Comparison of ENCODE assay signal across 9 cellular contexts in the genomic region with DNA sequence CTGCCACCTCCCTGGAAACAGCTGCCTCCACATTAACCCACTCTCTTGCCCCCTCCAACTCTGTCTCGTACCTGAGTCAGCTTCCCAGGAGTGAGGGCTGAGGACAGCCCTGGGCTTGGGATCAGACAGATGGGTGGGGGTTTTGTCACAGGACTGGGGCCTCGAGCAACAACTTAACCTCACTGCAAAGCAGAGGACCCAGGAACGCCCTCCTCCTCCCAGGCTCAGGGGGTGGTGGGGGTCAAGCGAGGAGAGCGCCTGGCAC. TPM values are rescaled to one million over a fixed set of nuclear protein-coding genes. Genes with fewer than 3 reads are reported as not detected.
A peak's percentile ranks its signal among the peaks of the same experiment; 100 is the strongest.
DNase-seq lines count a peak whose midpoint lies in the region; ATAC-seq and TF ChIP-seq lines count a peak whose summit lies in the region.
"Had no signal": no experiment of that assay in that cellular context is flagged by ENCODE, and none has a peak within 500 bp of the region (broad histone marks: within the 10 kb centered on the region; RNA-seq: fewer than 3 reads in every experiment).

No MANE protein-coding gene starts in this region.

- peak overlapping the region; percentile 50 for H3K4me3 ChIP-seq in fibroblast of pulmonary artery (replicated peaks; ENCODE audit: low read depth, low read length)

- H3K36me3 Mint-ChIP-seq in Calu3 (ENCODE audit: insufficient read depth, unreplicated experiment) (peaks cover 3% of the 10 kb centered on the region), progenitor cell of endocrine pancreas (ENCODE audit: insufficient read depth) (no peaks in the 10 kb centered on the region), T-helper 17 cell (ENCODE audit: low read depth) (no peaks in the 10 kb centered on the region)

- TF ChIP-seq CTCF in Calu3 (IDR thresholded peaks at IDR 0.05; ENCODE audit: unreplicated experiment), result no peak
- no peak for TF ChIP-seq CTCF in fibroblast of pulmonary artery (IDR thresholded peaks at IDR 0.05; ENCODE audit: low read length, missing control alignments)
- no peak for TF ChIP-seq CTCF in progenitor cell of endocrine pancreas (IDR thresholded peaks at IDR 0.05; ENCODE audit: unreplicated experiment)

- CTCF ChIA-PET in Calu3 (lab: Charles Lee) (no interaction called here), HEK293T (lab: Yijun Ruan, JAX) (no interaction called here)

- H3K9me3 Mint-ChIP-seq in Calu3 (ENCODE audit: low read depth, unreplicated experiment) (no peaks in the 10 kb centered on the region), progenitor cell of endocrine pancreas (ENCODE audit: low read depth) (no peaks in the 10 kb centered on the region)

- no peaks in the 10 kb centered on the region for H3K4me1 Mint-ChIP-seq in Calu3 (ENCODE audit: low read depth, unreplicated experiment)
- H3K4me1 Mint-ChIP-seq in progenitor cell of endocrine pancreas (ENCODE audit: low read depth), result peaks cover 7% of the 10 kb centered on the region
- peaks cover 4% of the 10 kb centered on the region for H3K4me1 Mint-ChIP-seq in T-helper 17 cell

- POLR2A ChIA-PET in HEK293T (lab: Yijun Ruan, JAX), result no interaction called here

- H3K4me3 Mint-ChIP-seq in Calu3 (ENCODE audit: low read depth, unreplicated experiment) (peak overlapping the region; percentile 45), progenitor cell of endocrine pancreas (ENCODE audit: low read depth) (peak overlapping the region; percentile 24), T-helper 17 cell (no peak overlapping the region)

- peaks cover 34% of the 10 kb centered on the region for H3K27me3 Mint-ChIP-seq in Calu3 (ENCODE audit: unreplicated experiment)
- peaks cover 3% of the 10 kb centered on the region for H3K27me3 Mint-ChIP-seq in progenitor cell of endocrine pancreas
- H3K27me3 Mint-ChIP-seq in T-helper 17 cell, result peaks cover 10% of the 10 kb centered on the region

- intact Hi-C loops in Calu3 (cut with micrococcal nuclease; ENCODE audit: unreplicated experiment), result no loop called here

- DNase-seq in Calu3 (no peak), NCI-H2171 (lab: John Stamatoyannopoulos, UW) (peak; percentile 33), fibroblast of pulmonary artery (ENCODE audit: low read depth) (no peak), progenitor cell of endocrine pancreas (ENCODE audit: low spot score, unreplicated experiment) (no peak), T-helper 17 cell (no peak), HEK293T (ENCODE audit: extremely low spot score) (no peak)

- H3K9me3 ChIP-seq in T-helper 17 cell (ENCODE audit: control insufficient read depth, low read length, poor library complexity, severe bottlenecking), result no peaks in the 10 kb centered on the region
- H3K9me3 ChIP-seq: ascending aorta had no signal

- no TSS peak for BruUV-seq in Calu3 (replicated peaks; lab: Mats Ljungman, UMichigan)

- H3K27ac Mint-ChIP-seq in Calu3 (ENCODE audit: unreplicated experiment) (no peak overlapping the region), progenitor cell of endocrine pancreas (peak overlapping the region; percentile 24), T-helper 17 cell (no peak overlapping the region)

- ATAC-seq in T-helper 17 cell (no peak), HG03045 (IDR thresholded peaks at IDR 0.05; ENCODE audit: unreplicated experiment) (no peak), HG03565 (IDR thresholded peaks at IDR 0.05; ENCODE audit: unreplicated experiment) (no peak)

TF ChIP-seq in HEK293T, 16 proteins besides CTCF, POLR2A, EP300 and RAD21:
- TF ChIP-seq ARNT (IDR thresholded peaks at IDR 0.05) (no peak), ZNF384 (IDR thresholded peaks at IDR 0.05) (no peak), TARDBP (IDR thresholded peaks at IDR 0.05) (no peak), FOXM1 (IDR thresholded peaks at IDR 0.05; ENCODE audit: borderline replicate concordance) (no peak), CTBP1 (IDR thresholded peaks at IDR 0.05; ENCODE audit: borderline replicate concordance) (no peak), ELF4 (IDR thresholded peaks at IDR 0.05) (no peak)
TF ChIP-seq in HEK293T: peak in this region for 0.

RNA-seq across cellular contexts. Expression of a gene that starts 0.4 kb away (rescaled TPM):
- 0.12 TPM in 1 of 2 replicates, not detected in the other for total RNA-seq in Calu3 (2022)
- 4.2 and 5.1 TPM in 2 replicates for total RNA-seq in progenitor cell of endocrine pancreas
- 1 to 10 TPM; 2.2 to 6.8 TPM for total RNA-seq in T-helper 17 cell
